Comparison of ENCODE assay signal across 19 cellular contexts in genomic region chr7:88224596-88225275, GRCh38. TPM values are rescaled to one million over a fixed set of nuclear protein-coding genes. Genes with fewer than 3 reads are reported as not detected.
A peak's percentile ranks its signal among the peaks of the same experiment; 100 is the strongest.
DNase-seq lines count a peak whose midpoint lies in the region; ATAC-seq and TF ChIP-seq lines count a peak whose summit lies in the region.
"Had no signal": no experiment of that assay in that cellular context is flagged by ENCODE, and none has a peak within 500 bp of the region (broad histone marks: within the 10 kb centered on the region; RNA-seq: fewer than 3 reads in every experiment).

No MANE protein-coding gene starts in this region.

- no peaks in the 10 kb centered on the region for H3K36me3 Mint-ChIP-seq in activated CD4-positive, alpha-beta memory T cell treated with anti-CD3 and anti-CD28 coated beads, Interleukin-2, amount 10 ng/mL, durations not matched to agents 7 days and 5 days (ENCODE audit: low read depth)
- no peaks in the 10 kb centered on the region for H3K36me3 Mint-ChIP-seq in T-helper 2 cell treated with Interferon-gamma antibody and Interleukin-4, amounts not matched to agents 5 μg/mL and 100 μg/mL, for 36 hours (ENCODE audit: low read depth)

- H3K27ac Mint-ChIP-seq in activated CD4-positive, alpha-beta memory T cell treated with anti-CD3 and anti-CD28 coated beads, Interleukin-2, amount 10 ng/mL, durations not matched to agents 7 days and 5 days: no peak overlapping the region
- no peak overlapping the region for H3K27ac Mint-ChIP-seq in T-helper 2 cell treated with Interferon-gamma antibody and Interleukin-4, amounts not matched to agents 5 μg/mL and 100 μg/mL, for 36 hours
- H3K27ac Mint-ChIP-seq: activated B cell treated with CpG ODN at 0.5 μM for 24 hours; activated T-cell treated with anti-CD3 and anti-CD28 coated beads, Interleukin-2, amount 50 U/mL, for 72 hours; B cell; GM23338; nephron progenitor cell had no signal

- H3K27me3 ChIP-seq in adipocyte (replicated peaks; ENCODE audit: control insufficient read depth, insufficient read depth, low read length) (no peaks in the 10 kb centered on the region), foreskin keratinocyte (no peaks in the 10 kb centered on the region), body of pancreas (no peaks in the 10 kb centered on the region)
- H3K27me3 ChIP-seq: ascending aorta, upper lobe of left lung had no signal

- peak; percentile 4 for ATAC-seq in foreskin keratinocyte
- no peak for ATAC-seq in body of pancreas
- ATAC-seq in GM19023 (IDR thresholded peaks at IDR 0.05; ENCODE audit: unreplicated experiment): no peak
- ATAC-seq: activated T-cell treated with anti-CD3 and anti-CD28 coated beads, Interleukin-2, amount 50 U/mL, for 72 hours; esophagus mucosa; GM23338; left colon had no signal

- intact Hi-C loops in body of pancreas (cut with DNase I): no loop called here

- peaks cover 2% of the 10 kb centered on the region for H3K27me3 Mint-ChIP-seq in activated CD4-positive, alpha-beta memory T cell treated with anti-CD3 and anti-CD28 coated beads, Interleukin-2, amount 10 ng/mL, durations not matched to agents 7 days and 5 days
- peaks cover 9% of the 10 kb centered on the region for H3K27me3 Mint-ChIP-seq in T-helper 2 cell treated with Interferon-gamma antibody and Interleukin-4, amounts not matched to agents 5 μg/mL and 100 μg/mL, for 36 hours (ENCODE audit: low read depth)

- H3K9me3 Mint-ChIP-seq in activated CD4-positive, alpha-beta memory T cell treated with anti-CD3 and anti-CD28 coated beads, Interleukin-2, amount 10 ng/mL, durations not matched to agents 7 days and 5 days: no peaks in the 10 kb centered on the region
- H3K9me3 Mint-ChIP-seq in T-helper 2 cell treated with Interferon-gamma antibody and Interleukin-4, amounts not matched to agents 5 μg/mL and 100 μg/mL, for 36 hours: peaks cover 9% of the 10 kb centered on the region
- H3K9me3 Mint-ChIP-seq: GM23338 had no signal

- no peak for TF ChIP-seq POLR2A in body of pancreas (IDR thresholded peaks at IDR 0.05)

- no peak overlapping the region for H3K27ac ChIP-seq in foreskin keratinocyte
- peak overlapping the region in 1 of 4 donors; percentile 33 for H3K27ac ChIP-seq in body of pancreas
- H3K27ac ChIP-seq: ascending aorta, KMS-11, upper lobe of left lung had no signal

- H3K4me1 Mint-ChIP-seq in activated CD4-positive, alpha-beta memory T cell treated with anti-CD3 and anti-CD28 coated beads, Interleukin-2, amount 10 ng/mL, durations not matched to agents 7 days and 5 days: peaks cover 14% of the 10 kb centered on the region
- H3K4me1 Mint-ChIP-seq in T-helper 2 cell treated with Interferon-gamma antibody and Interleukin-4, amounts not matched to agents 5 μg/mL and 100 μg/mL, for 36 hours (ENCODE audit: low read depth): peaks cover 14% of the 10 kb centered on the region

- H3K9me3 ChIP-seq in adipocyte (ENCODE audit: control insufficient read depth, low read length) (peaks cover 4% of the 10 kb centered on the region), body of pancreas (no peaks in the 10 kb centered on the region)
- H3K9me3 ChIP-seq: upper lobe of left lung had no signal

- no peak overlapping the region for H3K4me3 Mint-ChIP-seq in activated CD4-positive, alpha-beta memory T cell treated with anti-CD3 and anti-CD28 coated beads, Interleukin-2, amount 10 ng/mL, durations not matched to agents 7 days and 5 days
- no peak overlapping the region for H3K4me3 Mint-ChIP-seq in T-helper 2 cell treated with Interferon-gamma antibody and Interleukin-4, amounts not matched to agents 5 μg/mL and 100 μg/mL, for 36 hours
- H3K4me3 Mint-ChIP-seq: activated B cell treated with CpG ODN at 0.5 μM for 24 hours; activated T-cell treated with anti-CD3 and anti-CD28 coated beads, Interleukin-2, amount 50 U/mL, for 72 hours; B cell; GM23338; nephron progenitor cell had no signal

- CTCF ChIA-PET in activated CD4-positive, alpha-beta memory T cell treated with anti-CD3 and anti-CD28 coated beads, Interleukin-2, amount 10 ng/mL, durations not matched to agents 7 days and 5 days (lab: Charles Lee): no interaction called here

- WGBS in body of pancreas, 2 donors: 23 to 35% methylated on average over 2 of the region's 2 CpGs

- H3K9ac ChIP-seq in adipocyte (ENCODE audit: low read length): no peak overlapping the region
- H3K9ac ChIP-seq: KMS-11 had no signal

- DNase-seq in AG09309 (ENCODE audit: low read depth): peak; percentile 48
- DNase-seq in HT1080 (ENCODE audit: low read depth): peak; percentile 76
- peak; percentile 16 for DNase-seq in adipocyte (ENCODE audit: low read depth)
- DNase-seq in foreskin keratinocyte: peak; percentile 40 to 62
- no peak for DNase-seq in body of pancreas
- DNase-seq in activated CD4-positive, alpha-beta memory T cell treated with anti-CD3 and anti-CD28 coated beads, Interleukin-2, amount 10 ng/mL, durations not matched to agents 7 days and 5 days: no peak
- DNase-seq in T-helper 2 cell treated with Interferon-gamma antibody and Interleukin-4, amounts not matched to agents 5 μg/mL and 100 μg/mL, for 36 hours (ENCODE audit: low spot score): no peak
- DNase-seq: activated B cell treated with CpG ODN at 0.5 μM for 24 hours; activated T-cell treated with anti-CD3 and anti-CD28 coated beads, Interleukin-2, amount 50 U/mL, for 72 hours; left colon; nephron progenitor cell; small intestine; upper lobe of left lung had no signal

- H3K4me1 ChIP-seq in adipocyte (ENCODE audit: control insufficient read depth, insufficient read depth, low read length): peaks cover 34% of the 10 kb centered on the region
- peaks cover 11% of the 10 kb centered on the region for H3K4me1 ChIP-seq in foreskin keratinocyte
- H3K4me1 ChIP-seq in body of pancreas: peaks cover 43% of the 10 kb centered on the region
- H3K4me1 ChIP-seq: ascending aorta had no signal

- no peaks in the 10 kb centered on the region for H3K36me3 ChIP-seq in adipocyte (ENCODE audit: control insufficient read depth, insufficient read depth, low read length, severe bottlenecking)
- no peaks in the 10 kb centered on the region for H3K36me3 ChIP-seq in body of pancreas (replicated peaks in 1 of 2; ENCODE audit: insufficient read depth in 1 of 2, low read depth in 2 of 2)
- H3K36me3 ChIP-seq: ascending aorta, upper lobe of left lung had no signal

- TF ChIP-seq CTCF in AG09309 (IDR thresholded peaks at IDR 0.05; ENCODE audit: control insufficient read depth, insufficient read depth, low read depth, low read length, missing control alignments) (no peak), foreskin keratinocyte (conservative IDR thresholded peaks at IDR 0.05) (no peak), body of pancreas (IDR thresholded peaks at IDR 0.05) (no peak)

- POLR2A ChIA-PET in activated CD4-positive, alpha-beta memory T cell treated with anti-CD3 and anti-CD28 coated beads, Interleukin-2, amount 10 ng/mL, durations not matched to agents 7 days and 5 days (lab: Charles Lee): no interaction called here

- H3K4me3 ChIP-seq in AG09309 (ENCODE audit: control insufficient read depth, low read depth, low read length) (no peak overlapping the region), adipocyte (ENCODE audit: low read length) (no peak overlapping the region), body of pancreas (no peak overlapping the region)
- H3K4me3 ChIP-seq: ascending aorta, GM23338, upper lobe of left lung had no signal

RNA-seq across cellular contexts. Expression of gene SRI, which starts 4.9 kb away (rescaled TPM):
- total RNA-seq in HT1080 (2014; rRNA removed; shearing (Covaris generic)): 141 and 155 TPM in 2 replicates
- 108 and 141 TPM in 2 replicates for polyA plus RNA-seq in HT1080 (2015; cell fraction: cytosol; rRNA removed)
- 73.6 and 91.7 TPM in 2 replicates for polyA plus RNA-seq in HT1080 (2015; cell fraction: nucleus; rRNA removed)
- 158 and 162 TPM in 2 replicates for total RNA-seq in foreskin keratinocyte
- polyA plus RNA-seq in foreskin keratinocyte: 211 and 231 TPM in 2 replicates
- total RNA-seq in body of pancreas: 10 to 100 TPM; 23.1 to 36.3 TPM
- total RNA-seq in activated CD4-positive, alpha-beta memory T cell treated with anti-CD3 and anti-CD28 coated beads, Interleukin-2, amount 10 ng/mL, durations not matched to agents 7 days and 5 days: 100 to 1,000 TPM; 168 to 177 TPM

Comparison
In these comparisons a context has a peak if more than half of its experiments do, and no peak if none do; other contexts are left out.
1. DNase-seq: peak in AG09309 (single experiment), HT1080 (single experiment), adipocyte (single experiment) and foreskin keratinocyte (2 of 2); none in body of pancreas (0 of 4), activated CD4-positive, alpha-beta memory T cell treated with anti-CD3 and anti-CD28 coated beads, Interleukin-2, amount 10 ng/mL, durations not matched to agents 7 days and 5 days (single experiment) and T-helper 2 cell treated with Interferon-gamma antibody and Interleukin-4, amounts not matched to agents 5 μg/mL and 100 μg/mL, for 36 hours (single experiment).